1 cellular context compared by ENCODE assay signal in genomic region chr16:4489030-4489429, GRCh38.
TF ChIP-seq lines count a peak whose summit lies in the region.

No MANE protein-coding gene starts in this region.

TF ChIP-seq in IMR-90, 13 proteins besides CTCF, POLR2A, EP300 and RAD21:
- TF ChIP-seq BHLHE40 (IDR thresholded peaks at IDR 0.05; ENCODE audit: low read depth, low read length) (no peak), MAZ (IDR thresholded peaks at IDR 0.05; ENCODE audit: borderline replicate concordance, low read depth, low read length) (peak; percentile 29; the same call in 1 of the 2 replicates)
